In the genomic region with DNA sequence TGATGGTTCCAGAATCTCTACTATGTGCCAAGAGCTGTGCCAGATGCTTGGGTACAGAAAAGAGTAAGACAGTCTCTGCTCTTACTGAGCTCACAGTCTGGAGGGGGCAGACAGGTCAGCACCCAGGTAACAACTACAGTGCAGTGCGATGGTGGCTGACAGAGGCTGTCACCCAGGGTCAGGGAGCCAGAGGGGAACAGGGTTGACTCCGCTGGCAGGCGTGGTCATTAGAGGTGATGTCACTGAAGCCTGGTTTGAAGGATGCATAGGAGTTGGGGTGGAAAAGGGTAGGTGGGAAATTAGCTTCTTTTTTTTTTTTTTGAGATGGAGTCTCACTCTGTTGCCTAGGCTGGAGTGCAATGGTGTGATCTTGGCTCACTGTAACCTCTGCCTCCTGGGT, we compare ENCODE assay signal across 1 cellular context.
TF ChIP-seq lines count a peak whose summit lies in the region.

No MANE protein-coding gene starts in this region.

TF ChIP-seq in SK-N-SH, 30 proteins besides CTCF, POLR2A, EP300 and RAD21 (continued from another document):
- TF ChIP-seq, protein P1, sequence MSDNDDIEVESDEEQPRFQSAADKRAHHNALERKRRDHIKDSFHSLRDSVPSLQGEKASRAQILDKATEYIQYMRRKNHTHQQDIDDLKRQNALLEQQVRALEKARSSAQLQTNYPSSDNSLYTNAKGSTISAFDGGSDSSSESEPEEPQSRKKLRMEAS (IDR thresholded peaks at IDR 0.05; ENCODE audit: low read depth) = no peak
- no peak for TF ChIP-seq TEAD4 (IDR thresholded peaks at IDR 0.05; ENCODE audit: borderline replicate concordance, insufficient read depth)
- TF ChIP-seq CHD2 (IDR thresholded peaks at IDR 0.05; ENCODE audit: low read length, partially characterized antibody) = no peak
- TF ChIP-seq TCF12 (IDR thresholded peaks at IDR 0.05) = no peak
- TF ChIP-seq, protein P2, sequence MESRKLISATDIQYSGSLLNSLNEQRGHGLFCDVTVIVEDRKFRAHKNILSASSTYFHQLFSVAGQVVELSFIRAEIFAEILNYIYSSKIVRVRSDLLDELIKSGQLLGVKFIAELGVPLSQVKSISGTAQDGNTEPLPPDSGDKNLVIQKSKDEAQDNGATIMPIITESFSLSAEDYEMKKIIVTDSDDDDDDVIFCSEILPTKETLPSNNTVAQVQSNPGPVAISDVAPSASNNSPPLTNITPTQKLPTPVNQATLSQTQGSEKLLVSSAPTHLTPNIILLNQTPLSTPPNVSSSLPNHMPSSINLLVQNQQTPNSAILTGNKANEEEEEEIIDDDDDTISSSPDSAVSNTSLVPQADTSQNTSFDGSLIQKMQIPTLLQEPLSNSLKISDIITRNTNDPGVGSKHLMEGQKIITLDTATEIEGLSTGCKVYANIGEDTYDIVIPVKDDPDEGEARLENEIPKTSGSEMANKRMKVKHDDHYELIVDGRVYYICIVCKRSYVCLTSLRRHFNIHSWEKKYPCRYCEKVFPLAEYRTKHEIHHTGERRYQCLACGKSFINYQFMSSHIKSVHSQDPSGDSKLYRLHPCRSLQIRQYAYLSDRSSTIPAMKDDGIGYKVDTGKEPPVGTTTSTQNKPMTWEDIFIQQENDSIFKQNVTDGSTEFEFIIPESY (IDR thresholded peaks at IDR 0.05; ENCODE audit: borderline replicate concordance, low read depth) = no peak
- TF ChIP-seq FOSL2 (IDR thresholded peaks at IDR 0.05; ENCODE audit: borderline replicate concordance, low read depth) = no peak
- TF ChIP-seq, protein P3, sequence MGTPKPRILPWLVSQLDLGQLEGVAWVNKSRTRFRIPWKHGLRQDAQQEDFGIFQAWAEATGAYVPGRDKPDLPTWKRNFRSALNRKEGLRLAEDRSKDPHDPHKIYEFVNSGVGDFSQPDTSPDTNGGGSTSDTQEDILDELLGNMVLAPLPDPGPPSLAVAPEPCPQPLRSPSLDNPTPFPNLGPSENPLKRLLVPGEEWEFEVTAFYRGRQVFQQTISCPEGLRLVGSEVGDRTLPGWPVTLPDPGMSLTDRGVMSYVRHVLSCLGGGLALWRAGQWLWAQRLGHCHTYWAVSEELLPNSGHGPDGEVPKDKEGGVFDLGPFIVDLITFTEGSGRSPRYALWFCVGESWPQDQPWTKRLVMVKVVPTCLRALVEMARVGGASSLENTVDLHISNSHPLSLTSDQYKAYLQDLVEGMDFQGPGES (IDR thresholded peaks at IDR 0.05; ENCODE audit: low read depth, low read length) = no peak
- TF ChIP-seq SMC3 (IDR thresholded peaks at IDR 0.05; ENCODE audit: low read depth, low read length) = no peak
- TF ChIP-seq RXRA (IDR thresholded peaks at IDR 0.05; ENCODE audit: borderline replicate concordance, low read depth) = no peak
- TF ChIP-seq GABPA (IDR thresholded peaks at IDR 0.05; ENCODE audit: low read depth) = no peak
- TF ChIP-seq NRF1 (IDR thresholded peaks at IDR 0.05; ENCODE audit: low read depth, low read length) = no peak
- TF ChIP-seq JUND (IDR thresholded peaks at IDR 0.05) = no peak
